ENCODE assay signal across 16 cellular contexts in the genomic region with DNA sequence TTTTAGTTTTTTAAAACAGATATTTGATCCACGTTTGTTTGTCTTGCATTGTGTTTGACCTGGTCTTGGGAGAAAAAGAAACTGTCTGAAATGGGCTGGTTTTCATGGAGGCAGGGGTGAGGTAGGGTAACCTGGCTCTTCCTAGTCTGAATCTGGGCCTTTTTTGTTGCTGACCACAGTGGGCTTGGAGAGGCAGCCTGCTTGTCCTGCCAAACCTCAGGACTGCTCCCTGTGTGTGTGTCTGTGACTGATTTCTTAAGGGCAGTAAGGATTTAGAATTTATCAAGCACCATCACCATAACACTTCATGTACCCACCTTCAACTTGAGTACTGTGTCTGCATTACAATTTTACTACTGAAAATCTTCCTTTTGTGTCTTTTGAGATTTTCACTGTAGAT. TPM values are rescaled to one million over a fixed set of nuclear protein-coding genes. Genes with fewer than 3 reads are reported as not detected.
DNase-seq lines count a peak whose midpoint lies in the region; ATAC-seq and TF ChIP-seq lines count a peak whose summit lies in the region.
"Had no signal": no experiment of that assay in that cellular context is flagged by ENCODE, and none has a peak within 500 bp of the region (broad histone marks: within the 10 kb centered on the region; RNA-seq: fewer than 3 reads in every experiment).

No MANE protein-coding gene starts in this region.

- no peaks in the 10 kb centered on the region for H3K36me3 ChIP-seq in osteoblast (ENCODE audit: insufficient read depth, low read length)
- no peaks in the 10 kb centered on the region for H3K36me3 ChIP-seq in aorta (ENCODE audit: control insufficient read depth in 1 of 2, insufficient read depth in 2 of 2, low read length in 1 of 2)
- H3K36me3 ChIP-seq in CD8-positive, alpha-beta T cell (ENCODE audit: insufficient read depth, low read length): no peaks in the 10 kb centered on the region
- H3K36me3 ChIP-seq: MG63 had no signal

- H3K27me3 Mint-ChIP-seq in WTC11 (ENCODE audit: low read depth): no peaks in the 10 kb centered on the region
- no peaks in the 10 kb centered on the region for H3K27me3 Mint-ChIP-seq in brain
- no peaks in the 10 kb centered on the region for H3K27me3 Mint-ChIP-seq in CD8-positive, alpha-beta T cell (ENCODE audit: low read depth)
- H3K27me3 Mint-ChIP-seq: CD4-positive, alpha-beta memory T cell had no signal

- DNase-seq in WTC11 (ENCODE audit: low spot score) (no peak), osteoblast (ENCODE audit: insufficient read length, low spot score, missing footprints) (peak; percentile 19), aorta (no peak), NCI-H2081 treated with DMSO at 0.1 percent for 48 hours (lab: John Stamatoyannopoulos, UW) (no peak), NCI-H1694 treated with DMSO at 0.1 percent for 48 hours (lab: John Stamatoyannopoulos, UW) (no peak)
- DNase-seq in CD8-positive, alpha-beta T cell: no peak
- DNase-seq: CD4-positive, alpha-beta memory T cell; H7; MG63; NCI-H1092; NCI-H146; NCI-H2107; NCI-H345; NCI-H526 treated with DMSO at 0.1 percent for 48 hours; SHP77 treated with DMSO at 0.1 percent for 48 hours had no signal

- H2AFZ ChIP-seq in osteoblast (ENCODE audit: low read length): no peak overlapping the region

- CTCF ChIA-PET in WTC11 (lab: Charles Lee): no interaction called here
- CTCF ChIA-PET in CD8-positive, alpha-beta T cell (lab: Charles Lee): no interaction called here

- H3K4me1 Mint-ChIP-seq in WTC11: peaks cover 46% of the 10 kb centered on the region
- peaks cover 81% of the 10 kb centered on the region for H3K4me1 Mint-ChIP-seq in brain
- peaks cover 4% of the 10 kb centered on the region for H3K4me1 Mint-ChIP-seq in CD8-positive, alpha-beta T cell (ENCODE audit: low read depth)

- H3K27me3 ChIP-seq in osteoblast (ENCODE audit: insufficient read depth, low read length): no peaks in the 10 kb centered on the region
- no peaks in the 10 kb centered on the region for H3K27me3 ChIP-seq in aorta (ENCODE audit: control insufficient read depth in 1 of 2, insufficient read depth in 2 of 2, low read length in 1 of 2)
- no peaks in the 10 kb centered on the region for H3K27me3 ChIP-seq in CD8-positive, alpha-beta T cell (ENCODE audit: insufficient read depth, low read length)
- H3K27me3 ChIP-seq: MG63 had no signal

- no peaks in the 10 kb centered on the region for H3K9me3 ChIP-seq in osteoblast (ENCODE audit: low read depth, low read length)
- no peaks in the 10 kb centered on the region for H3K9me3 ChIP-seq in aorta (ENCODE audit: control insufficient read depth, low read length)
- H3K9me3 ChIP-seq in CD8-positive, alpha-beta T cell (ENCODE audit: low read length): no peaks in the 10 kb centered on the region
- H3K9me3 ChIP-seq: MG63 had no signal

- H3K4me3 ChIP-seq in osteoblast (ENCODE audit: insufficient read depth, low read length) (no peak overlapping the region), aorta (ENCODE audit: low read length in 2 of 2) (no peak overlapping the region)
- no peak overlapping the region for H3K4me3 ChIP-seq in CD8-positive, alpha-beta T cell (ENCODE audit: low read depth, low read length)
- H3K4me3 ChIP-seq: MG63 had no signal

- H3K4me1 ChIP-seq in osteoblast (ENCODE audit: insufficient read depth, low read length) (peaks cover 15% of the 10 kb centered on the region), aorta (ENCODE audit: control insufficient read depth in 1 of 2, insufficient read depth in 2 of 2, low read length in 2 of 2) (peaks cover 16 to 26% of the 10 kb centered on the region in 2 donors)
- no peaks in the 10 kb centered on the region for H3K4me1 ChIP-seq in CD8-positive, alpha-beta T cell (ENCODE audit: insufficient read depth, low read length)

- peaks cover 53% of the 10 kb centered on the region for H3K79me2 ChIP-seq in osteoblast (ENCODE audit: insufficient read depth, low read length)

- no peak for ATAC-seq in WTC11
- ATAC-seq in aorta (ENCODE audit: low FRiP score): no peak
- ATAC-seq in CD8-positive, alpha-beta T cell: no peak

- peaks cover 11% of the 10 kb centered on the region for H3K9me3 Mint-ChIP-seq in WTC11
- H3K9me3 Mint-ChIP-seq in brain: peaks cover 0 to 10% (median 3%) of the 10 kb centered on the region in 5 experiments
- no peaks in the 10 kb centered on the region for H3K9me3 Mint-ChIP-seq in CD8-positive, alpha-beta T cell
- H3K9me3 Mint-ChIP-seq: CD4-positive, alpha-beta memory T cell had no signal

- H3K27ac Mint-ChIP-seq in WTC11 (peak overlapping the region; percentile 76; the same call in 1 of the 2 replicates), brain (peak overlapping the region in 3 of 5 experiments; percentile 63 to 88 (median 66))
- no peak overlapping the region for H3K27ac Mint-ChIP-seq in CD8-positive, alpha-beta T cell

- no peak for TF ChIP-seq CTCF in WTC11 (IDR thresholded peaks at IDR 0.05)
- TF ChIP-seq CTCF in brain (conservative IDR thresholded peaks at IDR 0.05): no peak
- TF ChIP-seq CTCF in osteoblast (IDR thresholded peaks at IDR 0.05; ENCODE audit: extremely low read depth, low read depth, low read length): no peak
- no peak for TF ChIP-seq CTCF in CD8-positive, alpha-beta T cell (IDR thresholded peaks at IDR 0.05)

- WGBS in aorta, 2 donors: 26 to 30% methylated on average over 1 of the region's 1 CpG

- H3K4me3 Mint-ChIP-seq in WTC11 (no peak overlapping the region), brain (peak overlapping the region in 1 of 5 experiments; percentile 44)
- H3K4me3 Mint-ChIP-seq in CD8-positive, alpha-beta T cell: no peak overlapping the region
- H3K4me3 Mint-ChIP-seq: CD4-positive, alpha-beta memory T cell had no signal

- H3K4me2 ChIP-seq in osteoblast (ENCODE audit: insufficient read depth, low read length): no peak overlapping the region

- intact Hi-C loops in aorta (cut with DNase I): loop anchor here in 1 of 2 donors (5.0 kb wide), 1 partner anchor 35 kb away; no protein-coding TSS in a partner anchor
- intact Hi-C loops in CD8-positive, alpha-beta T cell (cut with DNase I, micrococcal nuclease): no loop called here

- POLR2A ChIA-PET in WTC11 (lab: Charles Lee): no interaction called here
- POLR2A ChIA-PET in CD8-positive, alpha-beta T cell (lab: Charles Lee): no interaction called here

- no peak overlapping the region for H3K27ac ChIP-seq in osteoblast (ENCODE audit: low read depth, low read length)
- H3K27ac ChIP-seq in aorta (ENCODE audit: low read depth in 1 of 2, low read length in 2 of 2): peak overlapping the region; percentile 28 to 71
- H3K27ac ChIP-seq in CD8-positive, alpha-beta T cell (ENCODE audit: low read depth, low read length): no peak overlapping the region

- no peaks in the 10 kb centered on the region for H3K36me3 Mint-ChIP-seq in WTC11
- peaks cover 72% of the 10 kb centered on the region for H3K36me3 Mint-ChIP-seq in brain
- peaks cover 7% of the 10 kb centered on the region for H3K36me3 Mint-ChIP-seq in CD8-positive, alpha-beta T cell

- H4K20me1 ChIP-seq in osteoblast (ENCODE audit: insufficient read depth, low read length): peaks cover 41% of the 10 kb centered on the region

TF ChIP-seq in WTC11, 78 proteins besides CTCF, POLR2A, EP300 and RAD21:
- TF ChIP-seq ZNF121 (CRISPR knock-in tag; IDR thresholded peaks at IDR 0.05): no peak
- TF ChIP-seq, protein P1, sequence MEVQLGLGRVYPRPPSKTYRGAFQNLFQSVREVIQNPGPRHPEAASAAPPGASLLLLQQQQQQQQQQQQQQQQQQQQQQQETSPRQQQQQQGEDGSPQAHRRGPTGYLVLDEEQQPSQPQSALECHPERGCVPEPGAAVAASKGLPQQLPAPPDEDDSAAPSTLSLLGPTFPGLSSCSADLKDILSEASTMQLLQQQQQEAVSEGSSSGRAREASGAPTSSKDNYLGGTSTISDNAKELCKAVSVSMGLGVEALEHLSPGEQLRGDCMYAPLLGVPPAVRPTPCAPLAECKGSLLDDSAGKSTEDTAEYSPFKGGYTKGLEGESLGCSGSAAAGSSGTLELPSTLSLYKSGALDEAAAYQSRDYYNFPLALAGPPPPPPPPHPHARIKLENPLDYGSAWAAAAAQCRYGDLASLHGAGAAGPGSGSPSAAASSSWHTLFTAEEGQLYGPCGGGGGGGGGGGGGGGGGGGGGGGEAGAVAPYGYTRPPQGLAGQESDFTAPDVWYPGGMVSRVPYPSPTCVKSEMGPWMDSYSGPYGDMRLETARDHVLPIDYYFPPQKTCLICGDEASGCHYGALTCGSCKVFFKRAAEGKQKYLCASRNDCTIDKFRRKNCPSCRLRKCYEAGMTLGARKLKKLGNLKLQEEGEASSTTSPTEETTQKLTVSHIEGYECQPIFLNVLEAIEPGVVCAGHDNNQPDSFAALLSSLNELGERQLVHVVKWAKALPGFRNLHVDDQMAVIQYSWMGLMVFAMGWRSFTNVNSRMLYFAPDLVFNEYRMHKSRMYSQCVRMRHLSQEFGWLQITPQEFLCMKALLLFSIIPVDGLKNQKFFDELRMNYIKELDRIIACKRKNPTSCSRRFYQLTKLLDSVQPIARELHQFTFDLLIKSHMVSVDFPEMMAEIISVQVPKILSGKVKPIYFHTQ (CRISPR knock-in tag; IDR thresholded peaks at IDR 0.05): no peak
- no peak for TF ChIP-seq KAT7 (CRISPR knock-in tag; IDR thresholded peaks at IDR 0.05; ENCODE audit: borderline replicate concordance)
- no peak for TF ChIP-seq NFE2L1 (CRISPR knock-in tag; IDR thresholded peaks at IDR 0.05)
- TF ChIP-seq OVOL2 (CRISPR knock-in tag; IDR thresholded peaks at IDR 0.05; ENCODE audit: borderline replicate concordance): no peak
- no peak for TF ChIP-seq FOXK1 (CRISPR knock-in tag; IDR thresholded peaks at IDR 0.05)
- no peak for TF ChIP-seq RORB (CRISPR knock-in tag; IDR thresholded peaks at IDR 0.05)
- TF ChIP-seq CBFB (CRISPR knock-in tag; IDR thresholded peaks at IDR 0.05; ENCODE audit: low read depth): no peak

RNA-seq across cellular contexts. Expression of a gene that starts 28.5 kb away (rescaled TPM):
- total RNA-seq in WTC11 (2021) (21.7 to 30.4 TPM (median 30.4 TPM) in 3 replicates), osteoblast (19.5 and 24.2 TPM in 2 replicates), aorta (10 to 100 TPM; 83.7 to 93.3 TPM)
- polyA plus RNA-seq in brain (ENCODE audit: insufficient read depth, low read depth, low replicate concordance) (15.6 TPM), aorta (10 to 100 TPM; 10.4 to 38.0 TPM)
- total RNA-seq in CD8-positive, alpha-beta T cell: 1 to 10 TPM; 5.1 to 5.6 TPM

Comparison
In these comparisons a context has a peak if more than half of its experiments do, and no peak if none do; other contexts are left out.
1. H3K27ac ChIP-seq: peak in aorta (2 of 2); none in osteoblast (single experiment) and CD8-positive, alpha-beta T cell (single experiment).